ENCODE assay signal across 16 cellular contexts in the genomic region with DNA sequence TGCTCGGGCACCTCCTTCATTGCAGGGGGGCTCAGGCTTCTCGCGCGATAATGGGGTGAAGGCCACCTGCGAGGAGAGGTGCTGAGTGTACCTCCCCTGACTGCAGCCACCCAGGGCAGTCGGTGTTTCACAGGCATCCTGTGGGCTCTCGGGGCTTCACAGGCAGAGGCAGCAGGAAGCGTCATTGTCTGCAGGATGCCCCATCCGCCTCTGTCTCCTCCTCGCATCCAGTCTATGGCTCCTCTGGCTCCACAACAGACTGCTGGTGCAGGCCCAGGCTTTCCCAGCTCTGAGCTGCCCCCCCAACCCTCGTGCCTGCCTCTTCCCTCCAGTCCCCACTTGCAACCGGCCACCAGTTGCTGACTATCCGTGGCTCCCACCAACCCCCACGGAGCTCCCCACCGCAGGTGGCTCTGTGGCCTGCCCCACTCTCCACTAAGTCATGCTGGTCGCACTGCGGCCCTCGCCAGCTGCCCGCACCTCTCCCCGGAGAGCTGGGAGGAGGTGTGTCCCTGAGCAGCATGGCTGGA. TPM values are rescaled to one million over a fixed set of nuclear protein-coding genes. Genes with fewer than 3 reads are reported as not detected.
DNase-seq lines count a peak whose midpoint lies in the region; ATAC-seq and TF ChIP-seq lines count a peak whose summit lies in the region.
"Had no signal": no experiment of that assay in that cellular context is flagged by ENCODE, and none has a peak within 500 bp of the region (broad histone marks: within the 10 kb centered on the region; RNA-seq: fewer than 3 reads in every experiment).

No MANE protein-coding gene starts in this region.

- H3K4me1 ChIP-seq in heart right ventricle = peaks cover 16 to 85% (median 51%) of the 10 kb centered on the region in 9 donors
- H3K4me1 ChIP-seq: pancreas had no signal

- DNase-seq in D341Med (ENCODE audit: low spot score) (peak; percentile 18), T-helper 17 cell (peak in 2 of 3 donors; percentile 4 to 8), heart right ventricle (peak in 1 of 2 donors; percentile 6), posterior cingulate gyrus (peak in 7 of 10 donors; percentile 1 to 86 (median 11)), COR-L47 (lab: John Stamatoyannopoulos, UW) (no peak), NCI-H187 treated with DMSO at 0.1 percent for 48 hours (lab: John Stamatoyannopoulos, UW) (no peak), GM10248 (ENCODE audit: extremely low spot score) (no peak)
- no peak for DNase-seq in activated CD4-positive, CD25-positive, alpha-beta regulatory T cell (lab: John Stamatoyannopoulos, UW)
- DNase-seq: effector CD8-positive, alpha-beta T cell; NCI-H1694; NCI-H526 treated with DMSO at 0.1 percent for 48 hours; testis had no signal

- intact Hi-C loops in heart right ventricle (cut with DNase I) (no loop called here), posterior cingulate gyrus (cut with DNase I) (no loop called here)

- H3K4me1 Mint-ChIP-seq in T-helper 17 cell = no peaks in the 10 kb centered on the region

- peaks cover 0 to 6% (median 0%) of the 10 kb centered on the region in 7 donors for H3K27me3 ChIP-seq in heart right ventricle
- H3K27me3 ChIP-seq: testis had no signal

- peaks cover 47% of the 10 kb centered on the region for H3K27me3 Mint-ChIP-seq in T-helper 17 cell

- H3K27ac Mint-ChIP-seq in T-helper 17 cell = no peak overlapping the region
- H3K27ac Mint-ChIP-seq: activated T-helper 1 cell treated with anti-CD3 and anti-CD28 coated beads, Interleukin-12 subunit alpha, Interleukin-12 subunit beta, Interleukin-2, Interleukin-4 antibody, amounts not matched to agents 30 ng/mL and 10 ng/mL and 1 ng/mL, durations not matched to agents 14 hours and 24 hours and 36 hours had no signal

- TF ChIP-seq CTCF in heart right ventricle (IDR thresholded peaks at IDR 0.05) (no peak), GM10248 (IDR thresholded peaks at IDR 0.05; ENCODE audit: control extremely low read depth, extremely low read depth, low read depth, missing control alignments) (no peak)

- no peak overlapping the region for H3K4me3 Mint-ChIP-seq in T-helper 17 cell
- H3K4me3 Mint-ChIP-seq: activated T-helper 1 cell treated with anti-CD3 and anti-CD28 coated beads, Interleukin-12 subunit alpha, Interleukin-12 subunit beta, Interleukin-2, Interleukin-4 antibody, amounts not matched to agents 30 ng/mL and 10 ng/mL and 1 ng/mL, durations not matched to agents 14 hours and 24 hours and 36 hours had no signal

- no peak overlapping the region for H3K4me3 ChIP-seq in heart right ventricle
- H3K4me3 ChIP-seq: pancreas, testis had no signal

- POLR2A ChIA-PET in GM10248 (lab: Yijun Ruan, JAX) = no interaction called here

- no peaks in the 10 kb centered on the region for H3K9me3 ChIP-seq in T-helper 17 cell (ENCODE audit: control insufficient read depth, low read length, poor library complexity, severe bottlenecking)
- no peaks in the 10 kb centered on the region for H3K9me3 ChIP-seq in heart right ventricle
- H3K9me3 ChIP-seq: pancreas, testis had no signal

- CTCF ChIA-PET in GM10248 (lab: Yijun Ruan, JAX) = no interaction called here

- no peaks in the 10 kb centered on the region for H3K36me3 ChIP-seq in heart right ventricle
- H3K36me3 ChIP-seq: pancreas had no signal

- H3K27ac ChIP-seq in heart right ventricle = peak overlapping the region in 7 of 10 donors; percentile 66 to 91 (median 78)
- H3K27ac ChIP-seq: pancreas, testis had no signal

- WGBS in heart right ventricle, 2 donors = 80 to 82% methylated on average over 20 of the region's 20 CpGs

- ATAC-seq in T-helper 17 cell (no peak), heart right ventricle (no peak)
- ATAC-seq: activated CD4-positive, CD25-positive, alpha-beta regulatory T cell treated with anti-CD3 and anti-CD28 coated beads, Interleukin-2, amount 50 U/mL, for 24 hours; Panc1; pancreas had no signal

- no peaks in the 10 kb centered on the region for H3K36me3 Mint-ChIP-seq in T-helper 17 cell (ENCODE audit: low read depth)

RNA-seq across cellular contexts. Expression of a gene that starts 36.5 kb away (rescaled TPM):
- total RNA-seq in T-helper 17 cell (under 1 TPM in 1 of 2 donors, not detected in 1; 0.31 TPM), heart right ventricle (100 to 1,000 TPM in 6 of 10 donors, 10 to 100 TPM in 4; 70.6 to 152 (median 126) TPM)
- 100 to 1,000 TPM in 1 of 2 donors, 10 to 100 TPM in 1; 30.8 to 107 TPM for polyA plus RNA-seq in heart right ventricle

Comparison
In these comparisons a context has a peak if more than half of its experiments do, and no peak if none do; other contexts are left out.
1. DNase-seq: peak in D341Med (single experiment), T-helper 17 cell (2 of 3) and posterior cingulate gyrus (7 of 10); none in COR-L47 (single experiment), NCI-H187 treated with DMSO at 0.1 percent for 48 hours (single experiment), activated CD4-positive, CD25-positive, alpha-beta regulatory T cell (0 of 4) and GM10248 (single experiment).
2. RNA of a gene that starts 36.5 kb away (total RNA-seq): 70.6 to 152 TPM in heart right ventricle; 0.31 TPM in T-helper 17 cell; every median in the first group is over 10 times any median in the second.